ENCODE assay signal across 15 cellular contexts in the genomic region with DNA sequence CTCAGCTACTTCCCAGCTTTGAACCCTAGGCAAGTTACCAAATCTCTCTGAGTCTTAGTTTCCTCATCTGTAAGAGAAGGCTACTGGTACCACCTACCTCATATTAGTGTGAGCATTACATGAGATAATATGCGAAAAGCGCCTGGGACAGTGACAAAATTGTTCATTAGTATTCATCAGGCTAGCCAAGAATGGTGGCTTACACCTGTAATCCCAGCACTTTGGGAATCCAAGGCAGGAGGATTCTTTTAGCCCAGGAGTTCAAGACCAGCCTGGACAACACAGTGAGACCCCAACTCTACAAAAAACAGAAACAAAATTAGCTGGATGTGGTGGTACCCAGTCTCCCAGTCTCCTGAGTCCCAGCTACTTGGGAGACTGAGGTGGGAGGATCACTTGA. TPM values are rescaled to one million over a fixed set of nuclear protein-coding genes. Genes with fewer than 3 reads are reported as not detected.
DNase-seq lines count a peak whose midpoint lies in the region; ATAC-seq and TF ChIP-seq lines count a peak whose summit lies in the region.
"Had no signal": no experiment of that assay in that cellular context is flagged by ENCODE, and none has a peak within 500 bp of the region (broad histone marks: within the 10 kb centered on the region; RNA-seq: fewer than 3 reads in every experiment).

No MANE protein-coding gene starts in this region.

- no peak overlapping the region for H3K4me3 Mint-ChIP-seq in activated naive CD8-positive, alpha-beta T cell treated with anti-CD3 and anti-CD28 coated beads for 36 hours
- no peak overlapping the region for H3K4me3 Mint-ChIP-seq in activated naive CD8-positive, alpha-beta T cell treated with anti-CD3 and anti-CD28 coated beads, Interleukin-2, amount 50 U/mL, for 24 hours
- H3K4me3 Mint-ChIP-seq: activated CD4-positive, alpha-beta memory T cell treated with anti-CD3 and anti-CD28 coated beads for 36 hours; CD14-positive monocyte; immature natural killer cell had no signal

- intact Hi-C loops in heart left ventricle (cut with DNase I) = loop anchor here in 3 of 10 donors (2.0 to 10.0 kb wide), 2 partner anchors 36 to 354 kb away; no protein-coding TSS in a partner anchor
- intact Hi-C loops in Right ventricle myocardium inferior (cut with DNase I) = no loop called here
- intact Hi-C loops in ovary (cut with DNase I) = loop anchor here in 2 of 4 donors (2.0 to 10.0 kb wide), 3 partner anchors 24 to 347 kb away; no protein-coding TSS in a partner anchor
- intact Hi-C loops in upper lobe of right lung (cut with DNase I) = no loop called here

- peaks cover 6% of the 10 kb centered on the region for H3K27me3 Mint-ChIP-seq in activated naive CD8-positive, alpha-beta T cell treated with anti-CD3 and anti-CD28 coated beads for 36 hours
- peaks cover 8% of the 10 kb centered on the region for H3K27me3 Mint-ChIP-seq in activated naive CD8-positive, alpha-beta T cell treated with anti-CD3 and anti-CD28 coated beads, Interleukin-2, amount 50 U/mL, for 24 hours

- H3K36me3 ChIP-seq in heart left ventricle (no peaks in the 10 kb centered on the region), esophagus (ENCODE audit: control insufficient read depth in 2 of 2, insufficient read depth in 2 of 2, low read length in 1 of 2) (no peaks in the 10 kb centered on the region), ovary (no peaks in the 10 kb centered on the region), upper lobe of right lung (no peaks in the 10 kb centered on the region)

- TF ChIP-seq CTCF in heart left ventricle (IDR thresholded peaks at IDR 0.05) (no peak), ovary (IDR thresholded peaks at IDR 0.05) (no peak), upper lobe of right lung (IDR thresholded peaks at IDR 0.05) (no peak)

- TF ChIP-seq POLR2A in heart left ventricle (IDR thresholded peaks at IDR 0.05) = no peak
- TF ChIP-seq POLR2A in ovary (IDR thresholded peaks at IDR 0.05) = no peak

- no peaks in the 10 kb centered on the region for H3K27me3 ChIP-seq in heart left ventricle
- no peaks in the 10 kb centered on the region for H3K27me3 ChIP-seq in esophagus (ENCODE audit: control insufficient read depth in 1 of 2, insufficient read depth in 2 of 2, low read length in 2 of 2)
- H3K27me3 ChIP-seq in ovary = no peaks in the 10 kb centered on the region
- no peaks in the 10 kb centered on the region for H3K27me3 ChIP-seq in upper lobe of right lung

- H3K9me3 Mint-ChIP-seq in activated naive CD8-positive, alpha-beta T cell treated with anti-CD3 and anti-CD28 coated beads for 36 hours = no peaks in the 10 kb centered on the region
- H3K9me3 Mint-ChIP-seq in activated naive CD8-positive, alpha-beta T cell treated with anti-CD3 and anti-CD28 coated beads, Interleukin-2, amount 50 U/mL, for 24 hours = no peaks in the 10 kb centered on the region
- H3K9me3 Mint-ChIP-seq: activated CD4-positive, alpha-beta memory T cell treated with anti-CD3 and anti-CD28 coated beads for 36 hours; CD14-positive monocyte; immature natural killer cell had no signal

- peaks cover 4% of the 10 kb centered on the region for H3K4me1 Mint-ChIP-seq in activated naive CD8-positive, alpha-beta T cell treated with anti-CD3 and anti-CD28 coated beads for 36 hours
- peaks cover 9% of the 10 kb centered on the region for H3K4me1 Mint-ChIP-seq in activated naive CD8-positive, alpha-beta T cell treated with anti-CD3 and anti-CD28 coated beads, Interleukin-2, amount 50 U/mL, for 24 hours

- H3K9me3 ChIP-seq in heart left ventricle (no peaks in the 10 kb centered on the region), esophagus (ENCODE audit: control insufficient read depth in 2 of 2, insufficient read depth in 1 of 2, low read depth in 1 of 2, low read length in 1 of 2) (no peaks in the 10 kb centered on the region), ovary (no peaks in the 10 kb centered on the region), upper lobe of right lung (no peaks in the 10 kb centered on the region)

- H3K27ac ChIP-seq in heart left ventricle (peak overlapping the region in 11 of 12 donors; percentile 77 to 99 (median 85)), esophagus (ENCODE audit: low read depth in 2 of 2, low read length in 1 of 2) (peak overlapping the region; percentile 75 to 81), ovary (peak overlapping the region; percentile 78 to 87), upper lobe of right lung (peak overlapping the region; percentile 78)

- H3K4me3 ChIP-seq in heart left ventricle (no peak overlapping the region), esophagus (ENCODE audit: low read depth in 1 of 2, low read length in 2 of 2) (no peak overlapping the region), ovary (no peak overlapping the region), upper lobe of right lung (no peak overlapping the region)

- DNase-seq in heart left ventricle (no peak), Right ventricle myocardium inferior (ENCODE audit: missing footprints) (no peak), ovary (no peak), upper lobe of right lung (no peak), epidermal melanocyte (ENCODE audit: insufficient read length, low spot score) (no peak)
- DNase-seq in activated naive CD8-positive, alpha-beta T cell treated with anti-CD3 and anti-CD28 coated beads for 36 hours = no peak
- no peak for DNase-seq in activated naive CD8-positive, alpha-beta T cell treated with anti-CD3 and anti-CD28 coated beads, Interleukin-2, amount 50 U/mL, for 24 hours
- DNase-seq: activated CD4-positive, alpha-beta memory T cell treated with anti-CD3 and anti-CD28 coated beads for 36 hours; activated T-cell treated with anti-CD3 and anti-CD28 coated beads, Interleukin-2, amount 50 U/mL, for 48 hours; cerebellar nuclear complex; DND-41; immature natural killer cell; NCI-H1930 had no signal

- H3K36me3 Mint-ChIP-seq in activated naive CD8-positive, alpha-beta T cell treated with anti-CD3 and anti-CD28 coated beads for 36 hours = no peaks in the 10 kb centered on the region
- H3K36me3 Mint-ChIP-seq in activated naive CD8-positive, alpha-beta T cell treated with anti-CD3 and anti-CD28 coated beads, Interleukin-2, amount 50 U/mL, for 24 hours (ENCODE audit: low read depth) = no peaks in the 10 kb centered on the region
- H3K36me3 Mint-ChIP-seq: activated CD4-positive, alpha-beta memory T cell treated with anti-CD3 and anti-CD28 coated beads for 36 hours; CD14-positive monocyte; immature natural killer cell had no signal

- H3K4me1 ChIP-seq in heart left ventricle (peaks cover 14 to 74% (median 58%) of the 10 kb centered on the region in 12 donors), esophagus (ENCODE audit: control insufficient read depth in 2 of 2, insufficient read depth in 2 of 2, low read length in 1 of 2) (peaks cover 15 to 46% of the 10 kb centered on the region in 2 donors), ovary (ENCODE audit: insufficient read depth) (peaks cover 29% of the 10 kb centered on the region), upper lobe of right lung (peaks cover 43% of the 10 kb centered on the region)

- WGBS in heart left ventricle, 4 donors = 96 to 100% (median 97%) methylated on average over 2 of the region's 2 CpGs
- WGBS in esophagus, 2 donors = 93 to 99% methylated on average over 2 of the region's 2 CpGs
- WGBS in ovary, 3 donors = 93 to 100% (median 97%) methylated on average over 2 of the region's 2 CpGs

- no peak for TF ChIP-seq EP300 in ovary (IDR thresholded peaks at IDR 0.05)

- no peak overlapping the region for H3K27ac Mint-ChIP-seq in activated naive CD8-positive, alpha-beta T cell treated with anti-CD3 and anti-CD28 coated beads for 36 hours
- no peak overlapping the region for H3K27ac Mint-ChIP-seq in activated naive CD8-positive, alpha-beta T cell treated with anti-CD3 and anti-CD28 coated beads, Interleukin-2, amount 50 U/mL, for 24 hours
- H3K27ac Mint-ChIP-seq: activated CD4-positive, alpha-beta memory T cell treated with anti-CD3 and anti-CD28 coated beads for 36 hours; CD14-positive monocyte; immature natural killer cell had no signal

- ATAC-seq in heart left ventricle (no peak), Right ventricle myocardium inferior (no peak), upper lobe of right lung (no peak)
- ATAC-seq in activated naive CD8-positive, alpha-beta T cell treated with anti-CD3 and anti-CD28 coated beads, Interleukin-2, amount 50 U/mL, for 24 hours = no peak

RNA-seq across cellular contexts. Expression of a gene that starts 3.3 kb away (rescaled TPM):
- 100 to 1,000 TPM; 102 to 207 (median 123) TPM for total RNA-seq in heart left ventricle
- 100 to 1,000 TPM in 1 of 2 donors, 10 to 100 TPM in 1; 92.8 to 105 TPM for polyA plus RNA-seq in heart left ventricle
- total RNA-seq in Right ventricle myocardium inferior = 200 TPM
- 10 to 100 TPM; 34.2 to 47.3 TPM for polyA plus RNA-seq in esophagus
- total RNA-seq in ovary = 100 to 1,000 TPM in 2 of 7 donors, 10 to 100 TPM in 5; 33.0 to 166 (median 84.9) TPM
- polyA plus RNA-seq in ovary = 10 to 100 TPM; 12.1 to 59.3 TPM
- total RNA-seq in upper lobe of right lung = 37.0 TPM
- total RNA-seq in activated naive CD8-positive, alpha-beta T cell treated with anti-CD3 and anti-CD28 coated beads for 36 hours = 1 to 10 TPM; 2.7 to 3.8 TPM

RNA-seq across cellular contexts. Expression of a gene that starts 6.5 kb away (rescaled TPM):
- total RNA-seq in heart left ventricle (1 to 10 TPM; 4.1 to 9.8 (median 6.3) TPM), Right ventricle myocardium inferior (6.7 TPM), ovary (10 to 100 TPM; 12.4 to 24.0 (median 18.5) TPM), upper lobe of right lung (16.3 TPM)
- polyA plus RNA-seq in heart left ventricle (1 to 10 TPM; 3.3 to 8.8 TPM), esophagus (1 to 10 TPM; 5.9 to 8.8 TPM), ovary (10 to 100 TPM; 11.0 to 24.5 TPM)
- 1 to 10 TPM; 8.6 to 8.9 TPM for total RNA-seq in activated naive CD8-positive, alpha-beta T cell treated with anti-CD3 and anti-CD28 coated beads for 36 hours

RNA-seq across cellular contexts. Expression of a gene that starts 19.3 kb away (rescaled TPM):
- total RNA-seq in heart left ventricle = 10 to 100 TPM; 14.4 to 28.7 (median 22.5) TPM
- polyA plus RNA-seq in heart left ventricle = 10 to 100 TPM; 11.9 to 12.4 TPM
- total RNA-seq in Right ventricle myocardium inferior = 33.1 TPM
- 10 to 100 TPM; 20.4 to 24.2 TPM for polyA plus RNA-seq in esophagus
- 10 to 100 TPM; 17.0 to 37.8 (median 27.9) TPM for total RNA-seq in ovary
- polyA plus RNA-seq in ovary = 10 to 100 TPM; 14.4 to 26.9 TPM
- 36.1 TPM for total RNA-seq in upper lobe of right lung
- total RNA-seq in activated naive CD8-positive, alpha-beta T cell treated with anti-CD3 and anti-CD28 coated beads for 36 hours = 10 to 100 TPM; 36.0 to 36.5 TPM

RNA-seq across cellular contexts. Expression of a gene that starts 32.7 kb away (rescaled TPM):
- total RNA-seq in heart left ventricle = 1 to 10 TPM; 3.9 to 7.5 (median 5.7) TPM
- 1 to 10 TPM; 3.4 to 6.4 TPM for polyA plus RNA-seq in heart left ventricle
- 9.0 TPM for total RNA-seq in Right ventricle myocardium inferior
- 1 to 10 TPM; 3.7 to 4.5 TPM for polyA plus RNA-seq in esophagus
- 1 to 10 TPM; 3.4 to 9.1 (median 5.5) TPM for total RNA-seq in ovary
- polyA plus RNA-seq in ovary = 1 to 10 TPM; 1.7 to 8.9 TPM
- 5.7 TPM for total RNA-seq in upper lobe of right lung
- 1 to 10 TPM; 4.8 to 5.6 TPM for total RNA-seq in activated naive CD8-positive, alpha-beta T cell treated with anti-CD3 and anti-CD28 coated beads for 36 hours
